18 cellular contexts compared by ENCODE assay signal in the genomic region with DNA sequence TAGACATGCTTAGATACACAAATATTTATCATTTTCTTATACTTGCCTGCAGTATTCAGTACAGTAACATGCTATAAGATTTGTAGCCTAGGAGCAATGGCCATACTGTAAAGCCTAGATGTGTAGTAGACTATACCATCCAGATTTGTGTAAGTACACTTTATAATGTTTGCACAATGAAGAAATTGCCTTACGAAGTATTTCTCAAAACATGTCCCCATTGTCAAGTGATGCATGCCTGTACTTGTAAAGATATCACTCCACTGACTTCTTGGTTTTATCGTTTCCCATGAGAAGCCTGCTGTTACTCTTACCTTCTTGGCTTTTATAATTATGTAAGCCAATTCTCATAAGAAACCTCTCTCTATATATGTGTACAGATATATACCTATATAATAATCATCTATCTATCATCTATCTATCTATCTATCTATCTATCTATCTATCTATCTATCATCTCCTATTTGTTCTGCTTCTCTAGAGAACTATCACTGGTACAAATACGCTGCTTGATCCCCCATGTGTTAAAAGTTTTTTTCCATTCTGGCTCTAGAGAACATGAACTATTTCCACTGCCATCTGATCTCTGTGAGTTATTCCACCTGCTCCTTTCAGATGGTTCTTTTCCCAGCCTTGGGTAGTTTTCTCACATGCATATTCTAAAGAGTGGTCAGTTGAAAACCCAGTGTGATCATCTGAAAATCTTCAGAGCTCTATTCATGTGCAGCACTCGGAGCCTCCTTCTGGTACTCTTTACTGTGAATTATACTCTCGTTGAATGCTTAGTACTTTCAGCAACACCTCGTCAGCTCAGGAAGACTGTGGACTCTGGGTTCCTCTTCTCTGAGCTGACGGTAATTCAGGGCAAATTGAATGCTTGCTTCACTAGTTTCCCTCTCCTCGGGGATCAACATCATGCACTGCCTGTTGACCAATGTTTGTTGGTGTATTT. TPM values are rescaled to one million over a fixed set of nuclear protein-coding genes. Genes with fewer than 3 reads are reported as not detected.
DNase-seq lines count a peak whose midpoint lies in the region; ATAC-seq, FAIRE-seq and TF ChIP-seq lines count a peak whose summit lies in the region.
"Had no signal": no experiment of that assay in that cellular context is flagged by ENCODE, and none has a peak within 500 bp of the region (broad histone marks: within the 10 kb centered on the region; RNA-seq: fewer than 3 reads in every experiment).

No MANE protein-coding gene starts in this region.

- H3K27me3 ChIP-seq in Karpas-422 (ENCODE audit: low read length) (no peaks in the 10 kb centered on the region), HepG2 (ENCODE audit: control insufficient read depth in 1 of 2, insufficient read depth in 2 of 2, low read length in 2 of 2) (no peaks in the 10 kb centered on the region), prostate gland (replicated peaks; ENCODE audit: insufficient read depth) (no peaks in the 10 kb centered on the region)
- H3K27me3 ChIP-seq: brain microvascular endothelial cell had no signal

- H3K79me2 ChIP-seq in Karpas-422 (ENCODE audit: low read length), result no peaks in the 10 kb centered on the region
- no peaks in the 10 kb centered on the region for H3K79me2 ChIP-seq in HepG2 (ENCODE audit: insufficient read depth, low read length)

- H3K4me3 ChIP-seq in Karpas-422 (ENCODE audit: low read length) (no peak overlapping the region), HepG2 (replicated peaks in 1 of 3; ENCODE audit: insufficient read depth in 1 of 3, low read depth in 2 of 3, low read length in 3 of 3) (no peak overlapping the region), prostate gland (no peak overlapping the region)
- H3K4me3 ChIP-seq: SK-N-MC had no signal

- H3K36me3 ChIP-seq in Karpas-422 (ENCODE audit: insufficient read depth, low read length) (no peaks in the 10 kb centered on the region), HepG2 (replicated peaks in 1 of 2; ENCODE audit: control insufficient read depth in 1 of 2, insufficient read depth in 2 of 2, low read length in 2 of 2) (no peaks in the 10 kb centered on the region), prostate gland (no peaks in the 10 kb centered on the region)
- H3K36me3 ChIP-seq: brain microvascular endothelial cell, WERI-Rb-1 had no signal

- no peak for TF ChIP-seq RAD21 in HepG2 (CRISPR knock-in tag; IDR thresholded peaks at IDR 0.05)

- H3K9ac ChIP-seq in Karpas-422 (ENCODE audit: low read length), result peak overlapping the region; percentile 38; the same call in 1 of the 2 replicates
- H3K9ac ChIP-seq in HepG2 (ENCODE audit: insufficient read depth, low read depth, low read length), result no peak overlapping the region

- H2AFZ ChIP-seq in Karpas-422 (ENCODE audit: low read length) (0 out of 2 replicates have a peak overlapping the region, but pooled peaks have one; percentile 58), HepG2 (ENCODE audit: low read length) (peak overlapping the region; percentile 49)

- H3K4me2 ChIP-seq in Karpas-422 (ENCODE audit: low read depth, low read length, poor library complexity, severe bottlenecking) (peak overlapping the region; percentile 57), HepG2 (ENCODE audit: low read depth, low read length) (peak overlapping the region; percentile 61)

- H4K20me1 ChIP-seq in Karpas-422 (ENCODE audit: insufficient read depth, low read depth, low read length) (no peaks in the 10 kb centered on the region), HepG2 (ENCODE audit: insufficient read depth, low read length) (no peaks in the 10 kb centered on the region)

- ATAC-seq in T-helper 17 cell, result no peak
- ATAC-seq in HepG2, result no peak; the same call in 2 of the 3 replicates
- ATAC-seq in HG03097 (IDR thresholded peaks at IDR 0.05; ENCODE audit: low FRiP score, unreplicated experiment), result no peak
- ATAC-seq in GM18502 (IDR thresholded peaks at IDR 0.05; ENCODE audit: poor library complexity, unreplicated experiment), result no peak
- ATAC-seq: activated CD8-positive, alpha-beta memory T cell treated with anti-CD3 and anti-CD28 coated beads, Interleukin-2, amount 10 ng/mL, durations not matched to agents 7 days and 5 days had no signal

- 22% methylated on average over 8 of the region's 8 CpGs for WGBS in HepG2 (ENCODE audit: low lambda C conversion rate)
- 39% methylated on average over 8 of the region's 8 CpGs for WGBS in prostate gland

- H3K27ac ChIP-seq in Karpas-422 (ENCODE audit: low read length) (no peak overlapping the region), HepG2 (ENCODE audit: extremely low read length, insufficient read depth, low read length) (no peak overlapping the region), prostate gland (no peak overlapping the region)
- H3K27ac ChIP-seq: brain microvascular endothelial cell, SK-N-MC, WERI-Rb-1 had no signal

- POLR2A ChIA-PET in HepG2 (lab: Yijun Ruan, JAX), result no interaction called here

- TF ChIP-seq CTCF in HepG2 (CRISPR knock-in tag; IDR thresholded peaks at IDR 0.05) (no peak), prostate gland (IDR thresholded peaks at IDR 0.05) (no peak)

- DNase-seq in AML-193 (lab: John Stamatoyannopoulos, UW) (peak; percentile 29 to 56), Karpas-422 (no peak), T-helper 17 cell (no peak), HepG2 (ENCODE audit: low spot score) (no peak), iPS-NIHi7 (ENCODE audit: extremely low spot score) (no peak), prostate gland (ENCODE audit: low spot score) (no peak)
- DNase-seq: activated CD8-positive, alpha-beta memory T cell treated with anti-CD3 and anti-CD28 coated beads, Interleukin-2, amount 10 ng/mL, durations not matched to agents 7 days and 5 days; activated naive CD4-positive, alpha-beta T cell treated with anti-CD3 and anti-CD28 coated beads, Interleukin-2, amount 10 ng/mL, durations not matched to agents 7 days and 5 days; brain microvascular endothelial cell; DMS153; mammary epithelial cell; NCI-H1930; NCI-H774; occipital lobe; WERI-Rb-1 had no signal

- no peak for FAIRE-seq in HepG2 (lab: Jason Lieb, UNC)

- H3K4me3 Mint-ChIP-seq in T-helper 17 cell, result no peak overlapping the region
- H3K4me3 Mint-ChIP-seq: activated CD8-positive, alpha-beta memory T cell treated with anti-CD3 and anti-CD28 coated beads, Interleukin-2, amount 10 ng/mL, durations not matched to agents 7 days and 5 days; activated naive CD4-positive, alpha-beta T cell treated with anti-CD3 and anti-CD28 coated beads, Interleukin-2, amount 10 ng/mL, durations not matched to agents 7 days and 5 days had no signal

- CTCF ChIA-PET in HepG2 (lab: Yijun Ruan, JAX; ENCODE audit: low intra/inter-chr PET ratio, low total read pairs), result no interaction called here

- in situ Hi-C loops in HepG2 (cut with HindIII; ENCODE audit: extremely low pct_ligation_motif_present, low pct_unique_long_range_greater_than_20kb), result no loop called here

- no TSS peak for BruUV-seq in HepG2 (replicated peaks; lab: Mats Ljungman, UMichigan)

- no peak for TF ChIP-seq EP300 in HepG2 (IDR thresholded peaks at IDR 0.05; ENCODE audit: low read depth in 2 of 2, low read length in 2 of 2)
- no peak for TF ChIP-seq EP300 in HepG2 (CRISPR knock-in tag; IDR thresholded peaks at IDR 0.05; ENCODE audit: borderline replicate concordance)

- intact Hi-C loops in HepG2 (cut with micrococcal nuclease; ENCODE audit: unreplicated experiment), result no loop called here
- intact Hi-C loops in prostate gland (cut with DNase I), result no loop called here

- no peaks in the 10 kb centered on the region for H3K9me2 ChIP-seq in Karpas-422 (replicated peaks; ENCODE audit: insufficient read depth, low read length)

- no peaks in the 10 kb centered on the region for H3K27me3 Mint-ChIP-seq in T-helper 17 cell

- H3K4me1 Mint-ChIP-seq in T-helper 17 cell, result peaks cover 17% of the 10 kb centered on the region

- H3K9me3 ChIP-seq in Karpas-422 (ENCODE audit: low read length) (no peaks in the 10 kb centered on the region), T-helper 17 cell (ENCODE audit: control insufficient read depth, low read length, poor library complexity, severe bottlenecking) (no peaks in the 10 kb centered on the region), HepG2 (ENCODE audit: low read length) (no peaks in the 10 kb centered on the region), prostate gland (no peaks in the 10 kb centered on the region)

- peaks cover 22% of the 10 kb centered on the region for H3K4me1 ChIP-seq in Karpas-422 (ENCODE audit: low read length)
- no peaks in the 10 kb centered on the region for H3K4me1 ChIP-seq in HepG2 (ENCODE audit: insufficient read depth, low read length)
- H3K4me1 ChIP-seq in prostate gland (replicated peaks), result no peaks in the 10 kb centered on the region

- H3K36me3 Mint-ChIP-seq in T-helper 17 cell (ENCODE audit: low read depth), result no peaks in the 10 kb centered on the region
- H3K36me3 Mint-ChIP-seq: activated CD8-positive, alpha-beta memory T cell treated with anti-CD3 and anti-CD28 coated beads, Interleukin-2, amount 10 ng/mL, durations not matched to agents 7 days and 5 days had no signal

- no peak for TF ChIP-seq POLR2A in HepG2 (IDR thresholded peaks at IDR 0.05; ENCODE audit: insufficient read depth in 1 of 2, low read depth in 2 of 2, low read length in 2 of 2)
- no peak for TF ChIP-seq POLR2A in prostate gland (IDR thresholded peaks at IDR 0.05)

- H3K27ac Mint-ChIP-seq in T-helper 17 cell, result peak overlapping the region; percentile 49
- H3K27ac Mint-ChIP-seq: activated CD8-positive, alpha-beta memory T cell treated with anti-CD3 and anti-CD28 coated beads, Interleukin-2, amount 10 ng/mL, durations not matched to agents 7 days and 5 days; activated naive CD4-positive, alpha-beta T cell treated with anti-CD3 and anti-CD28 coated beads, Interleukin-2, amount 10 ng/mL, durations not matched to agents 7 days and 5 days had no signal

RNA-seq across cellular contexts. Expression of a gene that starts 14.5 kb away (rescaled TPM):
- 37.6 and 50.5 TPM in 2 replicates for total RNA-seq in Karpas-422 (2014; rRNA removed; shearing (Covaris generic); ENCODE audit: low replicate concordance)
- 100 to 1,000 TPM in 1 of 2 donors, 10 to 100 TPM in 1; 79.1 to 245 TPM for total RNA-seq in T-helper 17 cell
- total RNA-seq in HepG2 (2016; rRNA removed; fragmentation: Illumina TruSeq; extraction: Trizol), result 23.7 and 26.9 TPM in 2 replicates
- total RNA-seq in HepG2 (2016; cell fraction: cytosol; rRNA removed; fragmentation: Illumina TruSeq; extraction: Trizol; ENCODE audit: low read depth), result 1.3 and 2.3 TPM in 2 replicates
- 20.6 and 25.2 TPM in 2 replicates for total RNA-seq in HepG2 (2016; cell fraction: insoluble cytoplasmic fraction; rRNA removed; fragmentation: Illumina TruSeq; extraction: Trizol)
- total RNA-seq in HepG2 (2016; cell fraction: membrane; rRNA removed; fragmentation: Illumina TruSeq; extraction: Trizol), result 4.6 and 6.2 TPM in 2 replicates
- 28.7 and 35.3 TPM in 2 replicates for total RNA-seq in HepG2 (2016; cell fraction: nucleus; rRNA removed; fragmentation: Illumina TruSeq; extraction: Trizol)
- polyA plus RNA-seq in HepG2 (2011; rRNA removed), result 15.9 and 17.3 TPM in 2 replicates
- 7.7 and 9.9 TPM in 2 replicates for polyA plus RNA-seq in HepG2 (2011; cell fraction: cytosol; rRNA removed)
- polyA plus RNA-seq in HepG2 (2011; cell fraction: nucleus; rRNA removed), result 14.7 and 14.8 TPM in 2 replicates
- 10.9 and 12.0 TPM in 2 replicates for polyA plus RNA-seq in HepG2 (2012)
- polyA plus RNA-seq in HepG2 (2016; cell fraction: cytosol; fragmentation: Illumina TruSeq; extraction: Trizol; ENCODE audit: low read depth), result 0.78 and 0.81 TPM in 2 replicates
- 12.1 and 14.0 TPM in 2 replicates for polyA plus RNA-seq in HepG2 (2016; cell fraction: insoluble cytoplasmic fraction; fragmentation: Illumina TruSeq; extraction: Trizol; ENCODE audit: low read depth)
- polyA plus RNA-seq in HepG2 (2016; cell fraction: membrane; fragmentation: Illumina TruSeq; extraction: Trizol; ENCODE audit: low read depth), result 1.8 and 2.1 TPM in 2 replicates
- polyA plus RNA-seq in HepG2 (2016; cell fraction: nucleus; fragmentation: Illumina TruSeq; extraction: Trizol; ENCODE audit: insufficient read depth, low read depth), result 22.1 and 22.9 TPM in 2 replicates
- polyA minus RNA-seq in HepG2 (2011; rRNA and poly(A)+ RNA removed; ENCODE audit: low replicate concordance), result 29.5 and 80.4 TPM in 2 replicates
- polyA minus RNA-seq in HepG2 (2011; cell fraction: cytosol; rRNA and poly(A)+ RNA removed), result 14.3 and 18.8 TPM in 2 replicates
- 39.1 and 52.5 TPM in 2 replicates for polyA minus RNA-seq in HepG2 (2011; cell fraction: nucleus; rRNA and poly(A)+ RNA removed)
- 100 to 1,000 TPM in 1 of 2 donors, 10 to 100 TPM in 1; 97.2 to 285 TPM for total RNA-seq in prostate gland

Comparison
In these comparisons a context has a peak if more than half of its experiments do, and no peak if none do; other contexts are left out.
1. DNase-seq: peak in AML-193 (2 of 2); none in Karpas-422 (single experiment), T-helper 17 cell (0 of 3), HepG2 (single experiment), iPS-NIHi7 (single experiment) and prostate gland (single experiment).